ENCODE assay signal across 12 cellular contexts in the genomic region with DNA sequence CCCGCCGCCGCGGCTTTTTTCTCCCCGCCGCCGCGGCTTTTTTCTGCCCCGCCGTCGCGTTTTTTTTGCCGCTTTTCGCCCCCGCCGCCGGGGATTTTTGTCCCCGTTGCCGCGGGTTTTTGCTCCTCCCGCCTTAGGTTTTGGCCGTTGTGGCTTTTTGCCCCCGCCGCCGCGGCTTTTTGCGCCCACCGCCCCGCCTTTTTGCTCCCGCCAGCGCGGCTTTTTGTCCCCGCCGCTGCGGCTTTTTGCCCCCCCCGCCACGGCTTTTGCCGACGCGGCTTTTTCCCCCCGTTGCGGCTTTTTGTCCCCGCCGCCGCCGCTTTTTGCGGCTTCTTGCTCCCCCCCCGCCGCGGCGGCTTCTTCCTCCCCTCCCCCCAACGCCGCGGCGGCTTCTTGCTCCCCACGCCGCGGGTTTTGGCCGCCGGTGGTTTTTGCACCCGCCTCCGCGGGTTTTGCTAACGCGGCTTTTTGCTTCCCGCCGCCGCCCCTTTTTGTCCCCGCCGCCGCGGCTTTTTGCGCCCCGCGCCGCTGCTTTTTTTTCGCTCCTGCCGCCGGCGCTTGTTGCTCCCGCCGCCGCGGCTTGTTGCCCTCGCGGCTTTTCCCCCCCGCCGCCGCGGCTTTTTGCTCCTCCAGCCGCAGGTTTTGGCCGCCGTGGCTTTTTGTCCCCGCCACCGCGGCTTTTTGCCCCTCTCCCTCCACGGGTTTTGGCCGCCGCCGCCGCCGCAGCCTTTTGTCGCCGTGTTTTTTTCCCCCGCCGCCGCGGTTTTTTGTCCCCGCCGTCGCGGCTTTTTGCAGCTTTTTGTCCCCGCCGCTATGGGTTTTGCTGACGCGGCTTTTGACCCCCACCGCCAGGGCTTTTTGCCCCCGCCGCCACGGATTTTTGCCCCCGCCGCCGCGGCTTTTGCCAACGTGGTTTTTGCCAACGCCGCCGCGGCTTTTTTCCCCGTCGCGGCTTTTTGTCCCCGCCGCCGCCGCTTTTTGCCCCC.
"Had no signal": no experiment of that assay in that cellular context is flagged by ENCODE, and none has a peak within 500 bp of the region (broad histone marks: within the 10 kb centered on the region; RNA-seq: fewer than 3 reads in every experiment).

No MANE protein-coding gene starts in this region.

- H3K27me3 Mint-ChIP-seq: activated CD4-positive, alpha-beta memory T cell treated with anti-CD3 and anti-CD28 coated beads, Interleukin-2, amount 10 ng/mL, durations not matched to agents 7 days and 5 days; activated naive CD8-positive, alpha-beta T cell treated with anti-CD3 and anti-CD28 coated beads, Interleukin-2, amount 10 ng/mL, durations not matched to agents 7 days and 5 days had no signal

- H3K27ac Mint-ChIP-seq: activated CD4-positive, alpha-beta memory T cell treated with anti-CD3 and anti-CD28 coated beads, Interleukin-2, amount 10 ng/mL, durations not matched to agents 7 days and 5 days; activated naive CD8-positive, alpha-beta T cell treated with anti-CD3 and anti-CD28 coated beads, Interleukin-2, amount 10 ng/mL, durations not matched to agents 7 days and 5 days; naive thymus-derived CD4-positive, alpha-beta T cell; stimulated activated memory B cell treated with anti-CD40 and anti-IgM and Interleukin-4, amounts not matched to agents 10 μg/mL and 1 μg/mL and 100 μg/mL, for 72 hours; T-cell had no signal

- H3K9me3 Mint-ChIP-seq: stimulated activated memory B cell treated with anti-CD40 and anti-IgM and Interleukin-4, amounts not matched to agents 10 μg/mL and 1 μg/mL and 100 μg/mL, for 72 hours had no signal

- H3K27me3 ChIP-seq: cardiac muscle cell had no signal

- DNase-seq: activated CD4-positive, alpha-beta memory T cell treated with anti-CD3 and anti-CD28 coated beads, Interleukin-2, amount 10 ng/mL, durations not matched to agents 7 days and 5 days; activated CD4-positive, alpha-beta T cell treated with anti-CD3 and anti-CD28 coated beads for 1 hour; activated naive CD8-positive, alpha-beta T cell treated with anti-CD3 and anti-CD28 coated beads, Interleukin-2, amount 10 ng/mL, durations not matched to agents 7 days and 5 days; anterior cingulate cortex; T-cell; T1000; trophoblast cell had no signal

- ATAC-seq: gastroesophageal sphincter; naive thymus-derived CD4-positive, alpha-beta T cell; stimulated activated memory B cell treated with anti-CD40 and anti-IgM and Interleukin-4, amounts not matched to agents 10 μg/mL and 1 μg/mL and 100 μg/mL, for 72 hours; T-cell had no signal

- H3K36me3 ChIP-seq: cardiac muscle cell had no signal

- H3K4me3 ChIP-seq: cardiac muscle cell, SK-N-MC had no signal

- H3K4me1 Mint-ChIP-seq: activated CD4-positive, alpha-beta memory T cell treated with anti-CD3 and anti-CD28 coated beads, Interleukin-2, amount 10 ng/mL, durations not matched to agents 7 days and 5 days; activated naive CD8-positive, alpha-beta T cell treated with anti-CD3 and anti-CD28 coated beads, Interleukin-2, amount 10 ng/mL, durations not matched to agents 7 days and 5 days; naive thymus-derived CD4-positive, alpha-beta T cell; stimulated activated memory B cell treated with anti-CD40 and anti-IgM and Interleukin-4, amounts not matched to agents 10 μg/mL and 1 μg/mL and 100 μg/mL, for 72 hours; T-cell had no signal

- H3K27ac ChIP-seq: cardiac muscle cell, gastroesophageal sphincter, SK-N-MC had no signal

- H3K36me3 Mint-ChIP-seq: activated naive CD8-positive, alpha-beta T cell treated with anti-CD3 and anti-CD28 coated beads, Interleukin-2, amount 10 ng/mL, durations not matched to agents 7 days and 5 days; stimulated activated memory B cell treated with anti-CD40 and anti-IgM and Interleukin-4, amounts not matched to agents 10 μg/mL and 1 μg/mL and 100 μg/mL, for 72 hours; T-cell had no signal

- H3K4me3 Mint-ChIP-seq: activated CD4-positive, alpha-beta memory T cell treated with anti-CD3 and anti-CD28 coated beads, Interleukin-2, amount 10 ng/mL, durations not matched to agents 7 days and 5 days; activated naive CD8-positive, alpha-beta T cell treated with anti-CD3 and anti-CD28 coated beads, Interleukin-2, amount 10 ng/mL, durations not matched to agents 7 days and 5 days; naive thymus-derived CD4-positive, alpha-beta T cell; stimulated activated memory B cell treated with anti-CD40 and anti-IgM and Interleukin-4, amounts not matched to agents 10 μg/mL and 1 μg/mL and 100 μg/mL, for 72 hours; T-cell had no signal
